ENCODE assay signal across 1 cellular context in the genomic region with DNA sequence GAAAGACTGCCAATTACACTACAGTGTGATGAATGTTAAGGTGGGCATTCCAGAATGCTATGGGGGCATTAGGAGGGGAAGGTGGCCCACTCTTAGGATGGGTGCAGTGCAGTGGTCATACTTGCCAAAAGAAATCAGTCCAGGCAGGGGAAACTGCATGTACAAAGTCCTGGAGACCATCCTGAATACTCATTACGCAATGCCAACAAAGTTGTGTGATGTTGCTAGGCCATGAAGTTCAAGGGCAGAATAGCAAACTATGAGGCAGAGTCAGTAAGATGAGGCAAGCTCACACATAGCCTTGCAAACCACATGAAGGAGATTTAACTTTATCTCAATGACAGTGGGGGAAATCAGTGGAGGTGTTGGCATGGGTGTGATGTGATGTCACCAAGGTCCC.
A peak's percentile ranks its signal among the peaks of the same experiment; 100 is the strongest.
TF ChIP-seq lines count a peak whose summit lies in the region.

No MANE protein-coding gene starts in this region.

TF ChIP-seq in HepG2, 621 proteins besides CTCF, POLR2A, EP300 and RAD21 (continued from another document and continues in another):
- TF ChIP-seq, protein P1, sequence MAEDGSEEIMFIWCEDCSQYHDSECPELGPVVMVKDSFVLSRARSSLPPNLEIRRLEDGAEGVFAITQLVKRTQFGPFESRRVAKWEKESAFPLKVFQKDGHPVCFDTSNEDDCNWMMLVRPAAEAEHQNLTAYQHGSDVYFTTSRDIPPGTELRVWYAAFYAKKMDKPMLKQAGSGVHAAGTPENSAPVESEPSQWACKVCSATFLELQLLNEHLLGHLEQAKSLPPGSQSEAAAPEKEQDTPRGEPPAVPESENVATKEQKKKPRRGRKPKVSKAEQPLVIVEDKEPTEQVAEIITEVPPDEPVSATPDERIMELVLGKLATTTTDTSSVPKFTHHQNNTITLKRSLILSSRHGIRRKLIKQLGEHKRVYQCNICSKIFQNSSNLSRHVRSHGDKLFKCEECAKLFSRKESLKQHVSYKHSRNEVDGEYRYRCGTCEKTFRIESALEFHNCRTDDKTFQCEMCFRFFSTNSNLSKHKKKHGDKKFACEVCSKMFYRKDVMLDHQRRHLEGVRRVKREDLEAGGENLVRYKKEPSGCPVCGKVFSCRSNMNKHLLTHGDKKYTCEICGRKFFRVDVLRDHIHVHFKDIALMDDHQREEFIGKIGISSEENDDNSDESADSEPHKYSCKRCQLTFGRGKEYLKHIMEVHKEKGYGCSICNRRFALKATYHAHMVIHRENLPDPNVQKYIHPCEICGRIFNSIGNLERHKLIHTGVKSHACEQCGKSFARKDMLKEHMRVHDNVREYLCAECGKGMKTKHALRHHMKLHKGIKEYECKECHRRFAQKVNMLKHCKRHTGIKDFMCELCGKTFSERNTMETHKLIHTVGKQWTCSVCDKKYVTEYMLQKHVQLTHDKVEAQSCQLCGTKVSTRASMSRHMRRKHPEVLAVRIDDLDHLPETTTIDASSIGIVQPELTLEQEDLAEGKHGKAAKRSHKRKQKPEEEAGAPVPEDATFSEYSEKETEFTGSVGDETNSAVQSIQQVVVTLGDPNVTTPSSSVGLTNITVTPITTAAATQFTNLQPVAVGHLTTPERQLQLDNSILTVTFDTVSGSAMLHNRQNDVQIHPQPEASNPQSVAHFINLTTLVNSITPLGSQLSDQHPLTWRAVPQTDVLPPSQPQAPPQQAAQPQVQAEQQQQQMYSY (CRISPR knock-in tag; IDR thresholded peaks at IDR 0.05), result no peak
- no peak for TF ChIP-seq ZNF678 (CRISPR knock-in tag; IDR thresholded peaks at IDR 0.05)
- no peak for TF ChIP-seq PHF8 (CRISPR knock-in tag; IDR thresholded peaks at IDR 0.05)
- peak; percentile 96 for TF ChIP-seq RARA (CRISPR knock-in tag; IDR thresholded peaks at IDR 0.05)
- no peak for TF ChIP-seq ZNF530 (CRISPR knock-in tag; IDR thresholded peaks at IDR 0.05; ENCODE audit: low read depth)
- no peak for TF ChIP-seq EED (CRISPR knock-in tag; IDR thresholded peaks at IDR 0.05)
- no peak for TF ChIP-seq SALL2 (CRISPR knock-in tag; IDR thresholded peaks at IDR 0.05)
- no peak for TF ChIP-seq SOX6 (IDR thresholded peaks at IDR 0.05)
- TF ChIP-seq SOX6 (CRISPR knock-in tag; IDR thresholded peaks at IDR 0.05), result peak; percentile 77
- TF ChIP-seq SALL1 (CRISPR knock-in tag; IDR thresholded peaks at IDR 0.05), result peak; percentile 90
- no peak for TF ChIP-seq JUND (CRISPR knock-in tag; IDR thresholded peaks at IDR 0.05)
- TF ChIP-seq ZFP90 (CRISPR knock-in tag; IDR thresholded peaks at IDR 0.05; ENCODE audit: borderline replicate concordance), result no peak; the same call in 1 of the 2 replicates
- TF ChIP-seq, protein P2, sequence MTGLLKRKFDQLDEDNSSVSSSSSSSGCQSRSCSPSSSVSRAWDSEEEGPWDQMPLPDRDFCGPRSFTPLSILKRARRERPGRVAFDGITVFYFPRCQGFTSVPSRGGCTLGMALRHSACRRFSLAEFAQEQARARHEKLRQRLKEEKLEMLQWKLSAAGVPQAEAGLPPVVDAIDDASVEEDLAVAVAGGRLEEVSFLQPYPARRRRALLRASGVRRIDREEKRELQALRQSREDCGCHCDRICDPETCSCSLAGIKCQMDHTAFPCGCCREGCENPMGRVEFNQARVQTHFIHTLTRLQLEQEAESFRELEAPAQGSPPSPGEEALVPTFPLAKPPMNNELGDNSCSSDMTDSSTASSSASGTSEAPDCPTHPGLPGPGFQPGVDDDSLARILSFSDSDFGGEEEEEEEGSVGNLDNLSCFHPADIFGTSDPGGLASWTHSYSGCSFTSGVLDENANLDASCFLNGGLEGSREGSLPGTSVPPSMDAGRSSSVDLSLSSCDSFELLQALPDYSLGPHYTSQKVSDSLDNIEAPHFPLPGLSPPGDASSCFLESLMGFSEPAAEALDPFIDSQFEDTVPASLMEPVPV (CRISPR knock-in tag; IDR thresholded peaks at IDR 0.05), result no peak
- TF ChIP-seq NFATC3 (CRISPR knock-in tag; IDR thresholded peaks at IDR 0.05), result no peak
- TF ChIP-seq, protein P3, sequence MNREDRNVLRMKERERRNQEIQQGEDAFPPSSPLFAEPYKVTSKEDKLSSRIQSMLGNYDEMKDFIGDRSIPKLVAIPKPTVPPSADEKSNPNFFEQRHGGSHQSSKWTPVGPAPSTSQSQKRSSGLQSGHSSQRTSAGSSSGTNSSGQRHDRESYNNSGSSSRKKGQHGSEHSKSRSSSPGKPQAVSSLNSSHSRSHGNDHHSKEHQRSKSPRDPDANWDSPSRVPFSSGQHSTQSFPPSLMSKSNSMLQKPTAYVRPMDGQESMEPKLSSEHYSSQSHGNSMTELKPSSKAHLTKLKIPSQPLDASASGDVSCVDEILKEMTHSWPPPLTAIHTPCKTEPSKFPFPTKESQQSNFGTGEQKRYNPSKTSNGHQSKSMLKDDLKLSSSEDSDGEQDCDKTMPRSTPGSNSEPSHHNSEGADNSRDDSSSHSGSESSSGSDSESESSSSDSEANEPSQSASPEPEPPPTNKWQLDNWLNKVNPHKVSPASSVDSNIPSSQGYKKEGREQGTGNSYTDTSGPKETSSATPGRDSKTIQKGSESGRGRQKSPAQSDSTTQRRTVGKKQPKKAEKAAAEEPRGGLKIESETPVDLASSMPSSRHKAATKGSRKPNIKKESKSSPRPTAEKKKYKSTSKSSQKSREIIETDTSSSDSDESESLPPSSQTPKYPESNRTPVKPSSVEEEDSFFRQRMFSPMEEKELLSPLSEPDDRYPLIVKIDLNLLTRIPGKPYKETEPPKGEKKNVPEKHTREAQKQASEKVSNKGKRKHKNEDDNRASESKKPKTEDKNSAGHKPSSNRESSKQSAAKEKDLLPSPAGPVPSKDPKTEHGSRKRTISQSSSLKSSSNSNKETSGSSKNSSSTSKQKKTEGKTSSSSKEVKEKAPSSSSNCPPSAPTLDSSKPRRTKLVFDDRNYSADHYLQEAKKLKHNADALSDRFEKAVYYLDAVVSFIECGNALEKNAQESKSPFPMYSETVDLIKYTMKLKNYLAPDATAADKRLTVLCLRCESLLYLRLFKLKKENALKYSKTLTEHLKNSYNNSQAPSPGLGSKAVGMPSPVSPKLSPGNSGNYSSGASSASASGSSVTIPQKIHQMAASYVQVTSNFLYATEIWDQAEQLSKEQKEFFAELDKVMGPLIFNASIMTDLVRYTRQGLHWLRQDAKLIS (CRISPR knock-in tag; IDR thresholded peaks at IDR 0.05), result no peak
- TF ChIP-seq STAT5B (CRISPR knock-in tag; IDR thresholded peaks at IDR 0.05), result no peak
- TF ChIP-seq ZNF7 (CRISPR knock-in tag; IDR thresholded peaks at IDR 0.05), result no peak
- TF ChIP-seq, protein P4, sequence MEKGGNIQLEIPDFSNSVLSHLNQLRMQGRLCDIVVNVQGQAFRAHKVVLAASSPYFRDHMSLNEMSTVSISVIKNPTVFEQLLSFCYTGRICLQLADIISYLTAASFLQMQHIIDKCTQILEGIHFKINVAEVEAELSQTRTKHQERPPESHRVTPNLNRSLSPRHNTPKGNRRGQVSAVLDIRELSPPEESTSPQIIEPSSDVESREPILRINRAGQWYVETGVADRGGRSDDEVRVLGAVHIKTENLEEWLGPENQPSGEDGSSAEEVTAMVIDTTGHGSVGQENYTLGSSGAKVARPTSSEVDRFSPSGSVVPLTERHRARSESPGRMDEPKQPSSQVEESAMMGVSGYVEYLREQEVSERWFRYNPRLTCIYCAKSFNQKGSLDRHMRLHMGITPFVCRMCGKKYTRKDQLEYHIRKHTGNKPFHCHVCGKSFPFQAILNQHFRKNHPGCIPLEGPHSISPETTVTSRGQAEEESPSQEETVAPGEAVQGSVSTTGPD (CRISPR knock-in tag; IDR thresholded peaks at IDR 0.05), result no peak
- no peak for TF ChIP-seq HOXA9 (CRISPR knock-in tag; IDR thresholded peaks at IDR 0.05; ENCODE audit: borderline replicate concordance)
- TF ChIP-seq, protein P5, sequence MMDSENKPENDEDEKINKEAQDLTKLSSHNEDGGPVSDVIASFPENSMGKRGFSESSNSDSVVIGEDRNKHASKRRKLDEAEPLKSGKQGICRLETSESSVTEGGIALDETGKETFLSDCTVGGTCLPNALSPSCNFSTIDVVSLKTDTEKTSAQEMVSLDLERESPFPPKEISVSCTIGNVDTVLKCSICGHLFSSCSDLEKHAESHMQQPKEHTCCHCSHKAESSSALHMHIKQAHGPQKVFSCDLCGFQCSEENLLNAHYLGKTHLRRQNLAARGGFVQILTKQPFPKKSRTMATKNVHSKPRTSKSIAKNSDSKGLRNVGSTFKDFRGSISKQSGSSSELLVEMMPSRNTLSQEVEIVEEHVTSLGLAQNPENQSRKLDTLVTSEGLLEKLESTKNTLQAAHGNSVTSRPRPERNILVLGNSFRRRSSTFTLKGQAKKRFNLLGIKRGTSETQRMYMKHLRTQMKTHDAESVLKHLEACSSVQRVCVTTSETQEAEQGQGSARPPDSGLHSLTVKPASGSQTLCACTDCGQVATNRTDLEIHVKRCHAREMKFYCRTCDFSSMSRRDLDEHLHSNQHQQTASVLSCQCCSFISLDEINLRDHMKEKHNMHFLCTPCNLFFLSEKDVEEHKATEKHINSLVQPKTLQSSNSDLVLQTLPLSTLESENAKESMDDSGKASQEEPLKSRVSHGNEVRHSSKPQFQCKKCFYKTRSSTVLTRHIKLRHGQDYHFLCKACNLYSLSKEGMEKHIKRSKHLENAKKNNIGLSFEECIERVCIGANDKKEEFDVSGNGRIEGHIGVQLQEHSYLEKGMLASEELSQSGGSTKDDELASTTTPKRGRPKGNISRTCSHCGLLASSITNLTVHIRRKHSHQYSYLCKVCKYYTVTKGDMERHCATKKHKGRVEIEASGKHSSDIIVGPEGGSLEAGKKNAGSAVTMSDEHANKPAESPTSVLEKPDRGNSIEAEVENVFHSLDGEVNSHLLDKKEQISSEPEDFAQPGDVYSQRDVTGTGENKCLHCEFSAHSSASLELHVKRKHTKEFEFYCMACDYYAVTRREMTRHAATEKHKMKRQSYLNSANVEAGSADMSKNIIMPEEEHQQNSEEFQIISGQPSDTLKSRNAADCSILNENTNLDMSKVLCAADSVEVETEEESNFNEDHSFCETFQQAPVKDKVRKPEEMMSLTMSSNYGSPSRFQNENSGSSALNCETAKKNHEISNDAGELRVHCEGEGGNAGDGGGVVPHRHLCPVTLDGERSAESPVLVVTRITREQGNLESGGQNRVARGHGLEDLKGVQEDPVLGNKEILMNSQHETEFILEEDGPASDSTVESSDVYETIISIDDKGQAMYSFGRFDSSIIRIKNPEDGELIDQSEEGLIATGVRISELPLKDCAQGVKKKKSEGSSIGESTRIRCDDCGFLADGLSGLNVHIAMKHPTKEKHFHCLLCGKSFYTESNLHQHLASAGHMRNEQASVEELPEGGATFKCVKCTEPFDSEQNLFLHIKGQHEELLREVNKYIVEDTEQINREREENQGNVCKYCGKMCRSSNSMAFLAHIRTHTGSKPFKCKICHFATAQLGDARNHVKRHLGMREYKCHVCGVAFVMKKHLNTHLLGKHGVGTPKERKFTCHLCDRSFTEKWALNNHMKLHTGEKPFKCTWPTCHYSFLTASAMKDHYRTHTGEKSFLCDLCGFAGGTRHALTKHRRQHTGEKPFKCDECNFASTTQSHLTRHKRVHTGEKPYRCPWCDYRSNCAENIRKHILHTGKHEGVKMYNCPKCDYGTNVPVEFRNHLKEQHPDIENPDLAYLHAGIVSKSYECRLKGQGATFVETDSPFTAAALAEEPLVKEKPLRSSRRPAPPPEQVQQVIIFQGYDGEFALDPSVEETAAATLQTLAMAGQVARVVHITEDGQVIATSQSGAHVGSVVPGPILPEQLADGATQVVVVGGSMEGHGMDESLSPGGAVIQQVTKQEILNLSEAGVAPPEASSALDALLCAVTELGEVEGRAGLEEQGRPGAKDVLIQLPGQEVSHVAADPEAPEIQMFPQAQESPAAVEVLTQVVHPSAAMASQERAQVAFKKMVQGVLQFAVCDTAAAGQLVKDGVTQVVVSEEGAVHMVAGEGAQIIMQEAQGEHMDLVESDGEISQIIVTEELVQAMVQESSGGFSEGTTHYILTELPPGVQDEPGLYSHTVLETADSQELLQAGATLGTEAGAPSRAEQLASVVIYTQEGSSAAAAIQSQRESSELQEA (CRISPR knock-in tag; IDR thresholded peaks at IDR 0.05; ENCODE audit: not compliant biosample characterization), result no peak
- TF ChIP-seq, protein P6, sequence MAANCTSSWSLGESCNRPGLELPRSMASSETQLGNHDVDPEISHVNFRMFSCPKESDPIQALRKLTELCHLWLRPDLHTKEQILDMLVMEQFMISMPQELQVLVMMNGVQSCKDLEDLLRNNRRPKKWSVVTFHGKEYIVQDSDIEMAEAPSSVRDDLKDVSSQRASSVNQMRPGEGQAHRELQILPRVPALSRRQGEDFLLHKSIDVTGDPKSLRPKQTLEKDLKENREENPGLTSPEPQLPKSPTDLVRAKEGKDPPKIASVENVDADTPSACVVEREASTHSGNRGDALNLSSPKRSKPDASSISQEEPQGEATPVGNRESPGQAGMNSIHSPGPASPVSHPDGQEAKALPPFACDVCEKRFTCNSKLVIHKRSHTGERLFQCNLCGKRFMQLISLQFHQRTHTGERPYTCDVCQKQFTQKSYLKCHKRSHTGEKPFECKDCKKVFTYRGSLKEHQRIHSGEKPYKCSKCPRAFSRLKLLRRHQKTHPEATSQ (CRISPR knock-in tag; IDR thresholded peaks at IDR 0.05; ENCODE audit: borderline replicate concordance), result no peak
- TF ChIP-seq, protein P7, sequence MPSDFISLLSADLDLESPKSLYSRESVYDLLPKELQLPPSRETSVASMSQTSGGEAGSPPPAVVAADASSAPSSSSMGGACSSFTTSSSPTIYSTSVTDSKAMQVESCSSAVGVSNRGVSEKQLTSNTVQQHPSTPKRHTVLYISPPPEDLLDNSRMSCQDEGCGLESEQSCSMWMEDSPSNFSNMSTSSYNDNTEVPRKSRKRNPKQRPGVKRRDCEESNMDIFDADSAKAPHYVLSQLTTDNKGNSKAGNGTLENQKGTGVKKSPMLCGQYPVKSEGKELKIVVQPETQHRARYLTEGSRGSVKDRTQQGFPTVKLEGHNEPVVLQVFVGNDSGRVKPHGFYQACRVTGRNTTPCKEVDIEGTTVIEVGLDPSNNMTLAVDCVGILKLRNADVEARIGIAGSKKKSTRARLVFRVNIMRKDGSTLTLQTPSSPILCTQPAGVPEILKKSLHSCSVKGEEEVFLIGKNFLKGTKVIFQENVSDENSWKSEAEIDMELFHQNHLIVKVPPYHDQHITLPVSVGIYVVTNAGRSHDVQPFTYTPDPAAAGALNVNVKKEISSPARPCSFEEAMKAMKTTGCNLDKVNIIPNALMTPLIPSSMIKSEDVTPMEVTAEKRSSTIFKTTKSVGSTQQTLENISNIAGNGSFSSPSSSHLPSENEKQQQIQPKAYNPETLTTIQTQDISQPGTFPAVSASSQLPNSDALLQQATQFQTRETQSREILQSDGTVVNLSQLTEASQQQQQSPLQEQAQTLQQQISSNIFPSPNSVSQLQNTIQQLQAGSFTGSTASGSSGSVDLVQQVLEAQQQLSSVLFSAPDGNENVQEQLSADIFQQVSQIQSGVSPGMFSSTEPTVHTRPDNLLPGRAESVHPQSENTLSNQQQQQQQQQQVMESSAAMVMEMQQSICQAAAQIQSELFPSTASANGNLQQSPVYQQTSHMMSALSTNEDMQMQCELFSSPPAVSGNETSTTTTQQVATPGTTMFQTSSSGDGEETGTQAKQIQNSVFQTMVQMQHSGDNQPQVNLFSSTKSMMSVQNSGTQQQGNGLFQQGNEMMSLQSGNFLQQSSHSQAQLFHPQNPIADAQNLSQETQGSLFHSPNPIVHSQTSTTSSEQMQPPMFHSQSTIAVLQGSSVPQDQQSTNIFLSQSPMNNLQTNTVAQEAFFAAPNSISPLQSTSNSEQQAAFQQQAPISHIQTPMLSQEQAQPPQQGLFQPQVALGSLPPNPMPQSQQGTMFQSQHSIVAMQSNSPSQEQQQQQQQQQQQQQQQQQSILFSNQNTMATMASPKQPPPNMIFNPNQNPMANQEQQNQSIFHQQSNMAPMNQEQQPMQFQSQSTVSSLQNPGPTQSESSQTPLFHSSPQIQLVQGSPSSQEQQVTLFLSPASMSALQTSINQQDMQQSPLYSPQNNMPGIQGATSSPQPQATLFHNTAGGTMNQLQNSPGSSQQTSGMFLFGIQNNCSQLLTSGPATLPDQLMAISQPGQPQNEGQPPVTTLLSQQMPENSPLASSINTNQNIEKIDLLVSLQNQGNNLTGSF (CRISPR knock-in tag; IDR thresholded peaks at IDR 0.05), result no peak
- TF ChIP-seq, protein P8, sequence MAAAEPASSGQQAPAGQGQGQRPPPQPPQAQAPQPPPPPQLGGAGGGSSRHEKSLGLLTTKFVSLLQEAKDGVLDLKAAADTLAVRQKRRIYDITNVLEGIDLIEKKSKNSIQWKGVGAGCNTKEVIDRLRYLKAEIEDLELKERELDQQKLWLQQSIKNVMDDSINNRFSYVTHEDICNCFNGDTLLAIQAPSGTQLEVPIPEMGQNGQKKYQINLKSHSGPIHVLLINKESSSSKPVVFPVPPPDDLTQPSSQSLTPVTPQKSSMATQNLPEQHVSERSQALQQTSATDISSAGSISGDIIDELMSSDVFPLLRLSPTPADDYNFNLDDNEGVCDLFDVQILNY (CRISPR knock-in tag; conservative IDR thresholded peaks at IDR 0.05), result no peak
